ENCODE assay signal across 34 cellular contexts in the genomic region with DNA sequence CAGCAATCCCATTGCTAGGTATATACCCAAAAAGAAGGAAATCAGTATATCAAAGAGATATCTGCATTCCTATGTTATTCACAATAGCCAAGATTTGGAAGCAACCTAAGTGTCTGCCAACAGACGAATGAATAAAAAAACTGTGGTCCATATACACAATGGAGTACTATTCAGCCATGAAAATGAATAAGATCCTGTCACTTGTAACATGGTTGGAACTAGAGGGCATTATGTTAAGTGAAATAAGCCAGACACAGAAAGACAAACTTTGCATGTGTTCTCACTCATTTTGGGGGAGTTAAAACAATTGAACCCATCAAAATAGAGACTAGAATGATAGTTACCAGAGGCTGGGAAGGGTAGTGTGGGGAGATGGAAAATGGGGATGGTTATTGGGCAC.
"Had no signal": no experiment of that assay in that cellular context is flagged by ENCODE, and none has a peak within 500 bp of the region (broad histone marks: within the 10 kb centered on the region; RNA-seq: fewer than 3 reads in every experiment).

No MANE protein-coding gene starts in this region.

- H3K4me3 ChIP-seq: MG63 had no signal

- DNase-seq: Kasumi-1, MG63, MM.1S, MV-4-11, NCI-H1048, NCI-H1092, NCI-H1092 treated with DMSO at 0.1 percent for 48 hours, NCI-H1105, NCI-H1105 treated with DMSO at 0.1 percent for 48 hours, NCI-H1417, NCI-H1417 treated with DMSO at 0.1 percent for 48 hours, NCI-H1436, NCI-H1436 treated with DMSO at 0.1 percent for 48 hours, NCI-H146, NCI-H1694, NCI-H1694 treated with DMSO at 0.1 percent for 48 hours, NCI-H187, NCI-H187 treated with DMSO at 0.1 percent for 48 hours, NCI-H1930, NCI-H2029, NCI-H2029 treated with DMSO at 0.1 percent for 48 hours, NCI-H2081, NCI-H2081 treated with DMSO at 0.1 percent for 48 hours, NCI-H2107, NCI-H2171, NCI-H2171 treated with DMSO at 0.1 percent for 48 hours, NCI-H2227 treated with DMSO at 0.1 percent for 48 hours, NCI-H226, NCI-H345, NCI-H446, NCI-H446 treated with DMSO at 0.1 percent for 48 hours, NCI-H510A, NCI-H510A treated with DMSO at 0.1 percent for 48 hours, NCI-H524 had no signal

- H3K36me3 ChIP-seq: MG63 had no signal

- H3K27me3 ChIP-seq: MG63 had no signal

- H3K9me3 ChIP-seq: MG63 had no signal
